ENCODE assay signal across 1 cellular context in the genomic region with DNA sequence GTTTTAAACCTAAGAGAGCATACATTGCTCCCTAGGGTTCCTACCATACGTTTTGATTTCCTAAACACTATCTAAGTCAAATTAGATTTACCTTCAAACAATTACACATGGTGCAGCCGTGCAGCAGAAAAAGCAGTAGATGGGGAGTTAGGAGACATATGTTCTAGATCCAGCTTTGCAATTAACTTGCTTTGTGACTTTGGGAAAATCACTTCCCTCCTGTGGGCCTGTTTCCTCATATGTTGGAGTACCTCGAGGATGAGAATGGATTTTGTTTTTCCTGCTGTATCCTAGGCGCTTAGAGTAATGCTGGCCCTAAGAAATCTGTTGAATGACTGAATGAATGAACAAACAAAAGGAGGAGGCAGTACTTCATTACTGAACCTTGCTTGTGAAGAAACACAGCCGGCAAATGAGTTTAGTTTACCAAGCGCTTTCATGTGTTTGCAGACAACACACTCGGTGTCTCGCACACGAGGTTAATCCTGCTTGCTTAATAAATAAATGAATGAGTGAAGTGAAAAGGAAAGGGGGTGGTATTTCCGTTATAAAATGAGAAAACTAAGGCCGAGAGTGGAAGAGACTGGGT.
A peak's percentile ranks its signal among the peaks of the same experiment; 100 is the strongest.
TF ChIP-seq lines count a peak whose summit lies in the region.

No MANE protein-coding gene starts in this region.

TF ChIP-seq in HepG2, 621 proteins besides CTCF, POLR2A, EP300 and RAD21 (continues in another document):
- TF ChIP-seq ZBTB20 (CRISPR knock-in tag; IDR thresholded peaks at IDR 0.05; ENCODE audit: borderline replicate concordance, low read depth) = 0 out of 2 replicates have a peak, but pooled peaks have one; percentile 11
- peak; percentile 67; the same call in 1 of the 2 replicates for TF ChIP-seq ZC3H4 (CRISPR knock-in tag; IDR thresholded peaks at IDR 0.05; ENCODE audit: borderline replicate concordance)
- 0 out of 2 replicates have a peak, but pooled peaks have one; percentile 54 for TF ChIP-seq ZNF446 (CRISPR knock-in tag; IDR thresholded peaks at IDR 0.05)
- TF ChIP-seq ZNF839 (CRISPR knock-in tag; IDR thresholded peaks at IDR 0.05; ENCODE audit: borderline replicate concordance) = no peak
- TF ChIP-seq SIN3A (IDR thresholded peaks at IDR 0.05; ENCODE audit: borderline replicate concordance, low read depth, low read length) = peak; percentile 9; the same call in 1 of the 2 replicates
- TF ChIP-seq ZNF367 (CRISPR knock-in tag; IDR thresholded peaks at IDR 0.05; ENCODE audit: borderline replicate concordance) = no peak
- peak; percentile 5; the same call in 1 of the 2 replicates for TF ChIP-seq RARA (CRISPR knock-in tag; IDR thresholded peaks at IDR 0.05)
- TF ChIP-seq DPF2 (CRISPR knock-in tag; IDR thresholded peaks at IDR 0.05; ENCODE audit: borderline replicate concordance, low read depth) = 0 out of 2 replicates have a peak, but pooled peaks have one; percentile 33
- TF ChIP-seq HNF4G (IDR thresholded peaks at IDR 0.05; ENCODE audit: borderline replicate concordance, low read depth, low read length) = no peak
- TF ChIP-seq HNF4G (CRISPR knock-in tag; IDR thresholded peaks at IDR 0.05; ENCODE audit: borderline replicate concordance, low read depth) = no peak
- TF ChIP-seq, protein P1, sequence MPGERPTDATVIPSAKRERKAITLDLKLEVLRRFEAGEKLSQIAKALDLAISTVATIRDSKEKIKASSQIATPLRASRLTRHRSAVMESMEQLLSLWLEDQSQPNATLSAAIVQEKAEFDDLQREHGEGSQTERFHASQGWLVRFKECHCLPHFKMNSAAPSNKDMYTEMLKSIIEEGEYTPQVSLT (CRISPR knock-in tag; IDR thresholded peaks at IDR 0.05; ENCODE audit: borderline replicate concordance, low read depth) = 0 out of 2 replicates have a peak, but pooled peaks have one; percentile 53
- TF ChIP-seq ARID2 (CRISPR knock-in tag; IDR thresholded peaks at IDR 0.05; ENCODE audit: borderline replicate concordance) = peak; percentile 51; the same call in 1 of the 2 replicates
- 0 out of 2 replicates have a peak, but pooled peaks have one; percentile 0 for TF ChIP-seq HHEX (CRISPR knock-in tag; IDR thresholded peaks at IDR 0.05)
- 0 out of 2 replicates have a peak, but pooled peaks have one; percentile 45 for TF ChIP-seq ZNF724P (CRISPR knock-in tag; IDR thresholded peaks at IDR 0.05; ENCODE audit: borderline replicate concordance)
- TF ChIP-seq ZNF557 (CRISPR knock-in tag; IDR thresholded peaks at IDR 0.05) = no peak
- TF ChIP-seq ELF4 (CRISPR knock-in tag; IDR thresholded peaks at IDR 0.05; ENCODE audit: borderline replicate concordance) = 0 out of 2 replicates have a peak, but pooled peaks have one; percentile 21
- TF ChIP-seq, protein P2, sequence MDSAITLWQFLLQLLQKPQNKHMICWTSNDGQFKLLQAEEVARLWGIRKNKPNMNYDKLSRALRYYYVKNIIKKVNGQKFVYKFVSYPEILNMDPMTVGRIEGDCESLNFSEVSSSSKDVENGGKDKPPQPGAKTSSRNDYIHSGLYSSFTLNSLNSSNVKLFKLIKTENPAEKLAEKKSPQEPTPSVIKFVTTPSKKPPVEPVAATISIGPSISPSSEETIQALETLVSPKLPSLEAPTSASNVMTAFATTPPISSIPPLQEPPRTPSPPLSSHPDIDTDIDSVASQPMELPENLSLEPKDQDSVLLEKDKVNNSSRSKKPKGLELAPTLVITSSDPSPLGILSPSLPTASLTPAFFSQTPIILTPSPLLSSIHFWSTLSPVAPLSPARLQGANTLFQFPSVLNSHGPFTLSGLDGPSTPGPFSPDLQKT (CRISPR knock-in tag; IDR thresholded peaks at IDR 0.05; ENCODE audit: borderline replicate concordance) = no peak
- 0 out of 2 replicates have a peak, but pooled peaks have one; percentile 5 for TF ChIP-seq ZNF101 (CRISPR knock-in tag; IDR thresholded peaks at IDR 0.05; ENCODE audit: borderline replicate concordance, low read depth)
- TF ChIP-seq SMARCE1 (IDR thresholded peaks at IDR 0.05; ENCODE audit: borderline replicate concordance) = no peak
- 0 out of 2 replicates have a peak, but pooled peaks have one; percentile 26 for TF ChIP-seq IRF2 (CRISPR knock-in tag; IDR thresholded peaks at IDR 0.05)
- TF ChIP-seq ZNF17 (CRISPR knock-in tag; IDR thresholded peaks at IDR 0.05) = 0 out of 2 replicates have a peak, but pooled peaks have one; percentile 19
- TF ChIP-seq, protein P3, sequence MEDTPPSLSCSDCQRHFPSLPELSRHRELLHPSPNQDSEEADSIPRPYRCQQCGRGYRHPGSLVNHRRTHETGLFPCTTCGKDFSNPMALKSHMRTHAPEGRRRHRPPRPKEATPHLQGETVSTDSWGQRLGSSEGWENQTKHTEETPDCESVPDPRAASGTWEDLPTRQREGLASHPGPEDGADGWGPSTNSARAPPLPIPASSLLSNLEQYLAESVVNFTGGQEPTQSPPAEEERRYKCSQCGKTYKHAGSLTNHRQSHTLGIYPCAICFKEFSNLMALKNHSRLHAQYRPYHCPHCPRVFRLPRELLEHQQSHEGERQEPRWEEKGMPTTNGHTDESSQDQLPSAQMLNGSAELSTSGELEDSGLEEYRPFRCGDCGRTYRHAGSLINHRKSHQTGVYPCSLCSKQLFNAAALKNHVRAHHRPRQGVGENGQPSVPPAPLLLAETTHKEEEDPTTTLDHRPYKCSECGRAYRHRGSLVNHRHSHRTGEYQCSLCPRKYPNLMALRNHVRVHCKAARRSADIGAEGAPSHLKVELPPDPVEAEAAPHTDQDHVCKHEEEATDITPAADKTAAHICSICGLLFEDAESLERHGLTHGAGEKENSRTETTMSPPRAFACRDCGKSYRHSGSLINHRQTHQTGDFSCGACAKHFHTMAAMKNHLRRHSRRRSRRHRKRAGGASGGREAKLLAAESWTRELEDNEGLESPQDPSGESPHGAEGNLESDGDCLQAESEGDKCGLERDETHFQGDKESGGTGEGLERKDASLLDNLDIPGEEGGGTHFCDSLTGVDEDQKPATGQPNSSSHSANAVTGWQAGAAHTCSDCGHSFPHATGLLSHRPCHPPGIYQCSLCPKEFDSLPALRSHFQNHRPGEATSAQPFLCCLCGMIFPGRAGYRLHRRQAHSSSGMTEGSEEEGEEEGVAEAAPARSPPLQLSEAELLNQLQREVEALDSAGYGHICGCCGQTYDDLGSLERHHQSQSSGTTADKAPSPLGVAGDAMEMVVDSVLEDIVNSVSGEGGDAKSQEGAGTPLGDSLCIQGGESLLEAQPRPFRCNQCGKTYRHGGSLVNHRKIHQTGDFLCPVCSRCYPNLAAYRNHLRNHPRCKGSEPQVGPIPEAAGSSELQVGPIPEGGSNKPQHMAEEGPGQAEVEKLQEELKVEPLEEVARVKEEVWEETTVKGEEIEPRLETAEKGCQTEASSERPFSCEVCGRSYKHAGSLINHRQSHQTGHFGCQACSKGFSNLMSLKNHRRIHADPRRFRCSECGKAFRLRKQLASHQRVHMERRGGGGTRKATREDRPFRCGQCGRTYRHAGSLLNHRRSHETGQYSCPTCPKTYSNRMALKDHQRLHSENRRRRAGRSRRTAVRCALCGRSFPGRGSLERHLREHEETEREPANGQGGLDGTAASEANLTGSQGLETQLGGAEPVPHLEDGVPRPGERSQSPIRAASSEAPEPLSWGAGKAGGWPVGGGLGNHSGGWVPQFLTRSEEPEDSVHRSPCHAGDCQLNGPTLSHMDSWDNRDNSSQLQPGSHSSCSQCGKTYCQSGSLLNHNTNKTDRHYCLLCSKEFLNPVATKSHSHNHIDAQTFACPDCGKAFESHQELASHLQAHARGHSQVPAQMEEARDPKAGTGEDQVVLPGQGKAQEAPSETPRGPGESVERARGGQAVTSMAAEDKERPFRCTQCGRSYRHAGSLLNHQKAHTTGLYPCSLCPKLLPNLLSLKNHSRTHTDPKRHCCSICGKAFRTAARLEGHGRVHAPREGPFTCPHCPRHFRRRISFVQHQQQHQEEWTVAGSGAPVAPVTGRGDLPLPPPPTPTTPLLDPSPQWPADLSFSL (CRISPR knock-in tag; IDR thresholded peaks at IDR 0.05) = peak; percentile 56; the same call in 1 of the 2 replicates
- peak; percentile 41 for TF ChIP-seq ZNF781 (CRISPR knock-in tag; IDR thresholded peaks at IDR 0.05; ENCODE audit: borderline replicate concordance, not compliant biosample characterization)
- no peak for TF ChIP-seq GPN1 (CRISPR knock-in tag; IDR thresholded peaks at IDR 0.05; ENCODE audit: borderline replicate concordance)
- TF ChIP-seq ZNF558 (CRISPR knock-in tag; IDR thresholded peaks at IDR 0.05; ENCODE audit: borderline replicate concordance) = peak; percentile 35; the same call in 1 of the 2 replicates
- peak; percentile 62; the same call in 1 of the 2 replicates for TF ChIP-seq ZSCAN30 (CRISPR knock-in tag; IDR thresholded peaks at IDR 0.05)
- 0 out of 2 replicates have a peak, but pooled peaks have one; percentile 36 for TF ChIP-seq MIXL1 (CRISPR knock-in tag; IDR thresholded peaks at IDR 0.05)
- TF ChIP-seq, protein P4, sequence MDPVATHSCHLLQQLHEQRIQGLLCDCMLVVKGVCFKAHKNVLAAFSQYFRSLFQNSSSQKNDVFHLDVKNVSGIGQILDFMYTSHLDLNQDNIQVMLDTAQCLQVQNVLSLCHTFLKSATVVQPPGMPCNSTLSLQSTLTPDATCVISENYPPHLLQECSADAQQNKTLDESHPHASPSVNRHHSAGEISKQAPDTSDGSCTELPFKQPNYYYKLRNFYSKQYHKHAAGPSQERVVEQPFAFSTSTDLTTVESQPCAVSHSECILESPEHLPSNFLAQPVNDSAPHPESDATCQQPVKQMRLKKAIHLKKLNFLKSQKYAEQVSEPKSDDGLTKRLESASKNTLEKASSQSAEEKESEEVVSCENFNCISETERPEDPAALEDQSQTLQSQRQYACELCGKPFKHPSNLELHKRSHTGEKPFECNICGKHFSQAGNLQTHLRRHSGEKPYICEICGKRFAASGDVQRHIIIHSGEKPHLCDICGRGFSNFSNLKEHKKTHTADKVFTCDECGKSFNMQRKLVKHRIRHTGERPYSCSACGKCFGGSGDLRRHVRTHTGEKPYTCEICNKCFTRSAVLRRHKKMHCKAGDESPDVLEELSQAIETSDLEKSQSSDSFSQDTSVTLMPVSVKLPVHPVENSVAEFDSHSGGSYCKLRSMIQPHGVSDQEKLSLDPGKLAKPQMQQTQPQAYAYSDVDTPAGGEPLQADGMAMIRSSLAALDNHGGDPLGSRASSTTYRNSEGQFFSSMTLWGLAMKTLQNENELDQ (CRISPR knock-in tag; IDR thresholded peaks at IDR 0.05; ENCODE audit: borderline replicate concordance) = no peak
- TF ChIP-seq BHLHE40 (IDR thresholded peaks at IDR 0.05; ENCODE audit: low read length) = no peak
- TF ChIP-seq, protein P5, sequence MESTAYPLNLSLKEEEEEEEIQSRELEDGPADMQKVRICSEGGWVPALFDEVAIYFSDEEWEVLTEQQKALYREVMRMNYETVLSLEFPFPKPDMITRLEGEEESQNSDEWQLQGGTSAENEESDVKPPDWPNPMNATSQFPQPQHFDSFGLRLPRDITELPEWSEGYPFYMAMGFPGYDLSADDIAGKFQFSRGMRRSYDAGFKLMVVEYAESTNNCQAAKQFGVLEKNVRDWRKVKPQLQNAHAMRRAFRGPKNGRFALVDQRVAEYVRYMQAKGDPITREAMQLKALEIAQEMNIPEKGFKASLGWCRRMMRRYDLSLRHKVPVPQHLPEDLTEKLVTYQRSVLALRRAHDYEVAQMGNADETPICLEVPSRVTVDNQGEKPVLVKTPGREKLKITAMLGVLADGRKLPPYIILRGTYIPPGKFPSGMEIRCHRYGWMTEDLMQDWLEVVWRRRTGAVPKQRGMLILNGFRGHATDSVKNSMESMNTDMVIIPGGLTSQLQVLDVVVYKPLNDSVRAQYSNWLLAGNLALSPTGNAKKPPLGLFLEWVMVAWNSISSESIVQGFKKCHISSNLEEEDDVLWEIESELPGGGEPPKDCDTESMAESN (CRISPR knock-in tag; conservative IDR thresholded peaks at IDR 0.05) = 0 out of 2 replicates have a peak, but pooled peaks have one; percentile 8
- TF ChIP-seq ZNF12 (CRISPR knock-in tag; IDR thresholded peaks at IDR 0.05) = 0 out of 2 replicates have a peak, but pooled peaks have one; percentile 17
- TF ChIP-seq, protein P6, sequence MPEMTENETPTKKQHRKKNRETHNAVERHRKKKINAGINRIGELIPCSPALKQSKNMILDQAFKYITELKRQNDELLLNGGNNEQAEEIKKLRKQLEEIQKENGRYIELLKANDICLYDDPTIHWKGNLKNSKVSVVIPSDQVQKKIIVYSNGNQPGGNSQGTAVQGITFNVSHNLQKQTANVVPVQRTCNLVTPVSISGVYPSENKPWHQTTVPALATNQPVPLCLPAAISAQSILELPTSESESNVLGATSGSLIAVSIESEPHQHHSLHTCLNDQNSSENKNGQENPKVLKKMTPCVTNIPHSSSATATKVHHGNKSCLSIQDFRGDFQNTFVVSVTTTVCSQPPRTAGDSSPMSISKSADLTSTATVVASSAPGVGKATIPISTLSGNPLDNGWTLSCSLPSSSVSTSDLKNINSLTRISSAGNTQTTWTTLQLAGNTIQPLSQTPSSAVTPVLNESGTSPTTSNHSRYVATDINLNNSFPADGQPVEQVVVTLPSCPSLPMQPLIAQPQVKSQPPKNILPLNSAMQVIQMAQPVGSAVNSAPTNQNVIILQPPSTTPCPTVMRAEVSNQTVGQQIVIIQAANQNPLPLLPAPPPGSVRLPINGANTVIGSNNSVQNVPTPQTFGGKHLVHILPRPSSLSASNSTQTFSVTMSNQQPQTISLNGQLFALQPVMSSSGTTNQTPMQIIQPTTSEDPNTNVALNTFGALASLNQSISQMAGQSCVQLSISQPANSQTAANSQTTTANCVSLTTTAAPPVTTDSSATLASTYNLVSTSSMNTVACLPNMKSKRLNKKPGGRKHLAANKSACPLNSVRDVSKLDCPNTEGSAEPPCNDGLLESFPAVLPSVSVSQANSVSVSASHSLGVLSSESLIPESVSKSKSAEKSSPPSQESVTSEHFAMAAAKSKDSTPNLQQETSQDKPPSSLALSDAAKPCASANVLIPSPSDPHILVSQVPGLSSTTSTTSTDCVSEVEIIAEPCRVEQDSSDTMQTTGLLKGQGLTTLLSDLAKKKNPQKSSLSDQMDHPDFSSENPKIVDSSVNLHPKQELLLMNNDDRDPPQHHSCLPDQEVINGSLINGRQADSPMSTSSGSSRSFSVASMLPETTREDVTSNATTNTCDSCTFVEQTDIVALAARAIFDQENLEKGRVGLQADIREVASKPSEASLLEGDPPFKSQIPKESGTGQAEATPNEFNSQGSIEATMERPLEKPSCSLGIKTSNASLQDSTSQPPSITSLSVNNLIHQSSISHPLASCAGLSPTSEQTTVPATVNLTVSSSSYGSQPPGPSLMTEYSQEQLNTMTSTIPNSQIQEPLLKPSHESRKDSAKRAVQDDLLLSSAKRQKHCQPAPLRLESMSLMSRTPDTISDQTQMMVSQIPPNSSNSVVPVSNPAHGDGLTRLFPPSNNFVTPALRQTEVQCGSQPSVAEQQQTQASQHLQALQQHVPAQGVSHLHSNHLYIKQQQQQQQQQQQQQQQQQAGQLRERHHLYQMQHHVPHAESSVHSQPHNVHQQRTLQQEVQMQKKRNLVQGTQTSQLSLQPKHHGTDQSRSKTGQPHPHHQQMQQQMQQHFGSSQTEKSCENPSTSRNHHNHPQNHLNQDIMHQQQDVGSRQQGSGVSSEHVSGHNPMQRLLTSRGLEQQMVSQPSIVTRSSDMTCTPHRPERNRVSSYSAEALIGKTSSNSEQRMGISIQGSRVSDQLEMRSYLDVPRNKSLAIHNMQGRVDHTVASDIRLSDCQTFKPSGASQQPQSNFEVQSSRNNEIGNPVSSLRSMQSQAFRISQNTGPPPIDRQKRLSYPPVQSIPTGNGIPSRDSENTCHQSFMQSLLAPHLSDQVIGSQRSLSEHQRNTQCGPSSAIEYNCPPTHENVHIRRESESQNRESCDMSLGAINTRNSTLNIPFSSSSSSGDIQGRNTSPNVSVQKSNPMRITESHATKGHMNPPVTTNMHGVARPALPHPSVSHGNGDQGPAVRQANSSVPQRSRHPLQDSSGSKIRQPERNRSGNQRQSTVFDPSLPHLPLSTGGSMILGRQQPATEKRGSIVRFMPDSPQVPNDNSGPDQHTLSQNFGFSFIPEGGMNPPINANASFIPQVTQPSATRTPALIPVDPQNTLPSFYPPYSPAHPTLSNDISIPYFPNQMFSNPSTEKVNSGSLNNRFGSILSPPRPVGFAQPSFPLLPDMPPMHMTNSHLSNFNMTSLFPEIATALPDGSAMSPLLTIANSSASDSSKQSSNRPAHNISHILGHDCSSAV (CRISPR knock-in tag; IDR thresholded peaks at IDR 0.05; ENCODE audit: borderline replicate concordance) = no peak
- TF ChIP-seq SNAI1 (CRISPR knock-in tag; IDR thresholded peaks at IDR 0.05; ENCODE audit: borderline replicate concordance) = no peak
- no peak for TF ChIP-seq ZNF777 (CRISPR knock-in tag; IDR thresholded peaks at IDR 0.05)
